16 cellular contexts compared by ENCODE assay signal in the genomic region with DNA sequence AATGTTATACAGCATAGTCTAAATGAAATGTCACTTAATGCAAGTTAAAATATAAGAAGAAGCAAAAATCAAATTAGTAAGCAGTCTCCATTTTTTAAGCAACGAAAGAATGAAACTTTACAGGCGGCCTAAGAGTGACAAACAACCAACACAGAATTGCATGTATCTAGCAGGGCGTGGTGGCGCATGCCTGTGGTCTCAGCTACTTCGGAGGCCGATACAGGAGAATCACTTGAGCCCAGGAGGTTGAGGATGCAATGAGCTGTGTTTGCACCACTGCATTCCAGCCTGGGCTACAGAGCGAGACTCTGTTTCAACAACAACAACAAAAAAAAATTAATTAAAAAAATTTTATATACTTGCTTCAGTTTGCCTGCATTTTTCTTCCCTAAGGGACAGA. TPM values are rescaled to one million over a fixed set of nuclear protein-coding genes. Genes with fewer than 3 reads are reported as not detected.
DNase-seq lines count a peak whose midpoint lies in the region; ATAC-seq and TF ChIP-seq lines count a peak whose summit lies in the region.
"Had no signal": no experiment of that assay in that cellular context is flagged by ENCODE, and none has a peak within 500 bp of the region (broad histone marks: within the 10 kb centered on the region; RNA-seq: fewer than 3 reads in every experiment).

No MANE protein-coding gene starts in this region.

- H4K12ac ChIP-seq in trophoblast cell (ENCODE audit: low read depth, low read length) = no peak overlapping the region

- H3K79me2 ChIP-seq in fibroblast of lung (ENCODE audit: control insufficient read depth, insufficient read depth, low read length) (peaks cover 76% of the 10 kb centered on the region), trophoblast cell (ENCODE audit: control insufficient read depth, insufficient read depth, low read length, poor library complexity) (peaks cover 22% of the 10 kb centered on the region)

- H3K27me3 ChIP-seq in fibroblast of lung (ENCODE audit: control insufficient read depth, insufficient read depth, low read length) (no peaks in the 10 kb centered on the region), trophoblast cell (ENCODE audit: insufficient read depth, low read length) (no peaks in the 10 kb centered on the region), Caco-2 (replicated peaks; ENCODE audit: control insufficient read depth, insufficient read depth, low read length) (no peaks in the 10 kb centered on the region)
- H3K27me3 ChIP-seq: BLaER1 treated with 17β-estradiol and CSF1 and Interleukin-3, amounts not matched to agents 10 nM and 100 nM; SJCRH30 had no signal

- CTCF ChIA-PET in Caco-2 (lab: Charles Lee) = interaction anchor here (1.5 kb wide), 1 partner anchor 153 kb away, joined by 3 read pairs; no protein-coding TSS in a partner anchor

- H3K4me2 ChIP-seq in fibroblast of lung (ENCODE audit: extremely low read depth, insufficient read depth, low read length) (peak overlapping the region; percentile 4), trophoblast cell (ENCODE audit: low read length) (no peak overlapping the region)
- H3K4me2 ChIP-seq: BLaER1 treated with 17β-estradiol and CSF1 and Interleukin-3, amounts not matched to agents 10 nM and 100 nM; KMS-11 had no signal

- H3K9me3 ChIP-seq in fibroblast of lung (ENCODE audit: control insufficient read depth, insufficient read depth, low read depth, low read length) = no peaks in the 10 kb centered on the region
- no peaks in the 10 kb centered on the region for H3K9me3 ChIP-seq in trophoblast cell (ENCODE audit: insufficient read depth, low read depth, low read length)
- H3K9me3 ChIP-seq in Caco-2 = no peaks in the 10 kb centered on the region
- H3K9me3 ChIP-seq: BLaER1 treated with 17β-estradiol and CSF1 and Interleukin-3, amounts not matched to agents 10 nM and 100 nM; SJCRH30 had no signal

- H3K14ac ChIP-seq in trophoblast cell (ENCODE audit: low read length) = no peak overlapping the region

- peak overlapping the region; percentile 41 for H2BK120ac ChIP-seq in trophoblast cell (ENCODE audit: insufficient read depth, low read length, poor library complexity)

- H3K36me3 ChIP-seq in fibroblast of lung (ENCODE audit: control insufficient read depth, insufficient read depth, low read length) (no peaks in the 10 kb centered on the region), trophoblast cell (ENCODE audit: control insufficient read depth in 1 of 2, insufficient read depth in 2 of 2, low read length in 2 of 2) (peaks cover 2 to 4% of the 10 kb centered on the region in 2 experiments), Caco-2 (ENCODE audit: control insufficient read depth, insufficient read depth, low read length) (no peaks in the 10 kb centered on the region)
- H3K36me3 ChIP-seq: BLaER1 treated with 17β-estradiol and CSF1 and Interleukin-3, amounts not matched to agents 10 nM and 100 nM; SJCRH30 had no signal

- H3K4me1 ChIP-seq in fibroblast of lung (ENCODE audit: control insufficient read depth, extremely low read depth, insufficient read depth, low read length) = peaks cover 16% of the 10 kb centered on the region
- peaks cover 4 to 17% of the 10 kb centered on the region in 2 experiments for H3K4me1 ChIP-seq in trophoblast cell (ENCODE audit: control insufficient read depth in 1 of 2, insufficient read depth in 2 of 2, low read length in 2 of 2)
- peaks cover 13% of the 10 kb centered on the region for H3K4me1 ChIP-seq in Caco-2
- H3K4me1 ChIP-seq: BLaER1 treated with 17β-estradiol and CSF1 and Interleukin-3, amounts not matched to agents 10 nM and 100 nM had no signal

- TF ChIP-seq CTCF in fibroblast of lung (conservative IDR thresholded peaks at IDR 0.05 in 1 of 2, IDR thresholded peaks at IDR 0.05 in 1 of 2; ENCODE audit: low read depth in 1 of 2, low read length in 2 of 2) (no peak), Caco-2 (IDR thresholded peaks at IDR 0.05; ENCODE audit: insufficient read depth in 1 of 2, low read depth in 1 of 2, low read length in 1 of 2, severe bottlenecking in 1 of 2, unreplicated experiment in 1 of 2) (no peak)

- POLR2A ChIA-PET in Caco-2 (lab: Charles Lee) = no interaction called here

- H2BK5ac ChIP-seq in trophoblast cell (ENCODE audit: low read depth, low read length, poor library complexity) = no peak overlapping the region

- no peak overlapping the region for H3K4me3 Mint-ChIP-seq in activated T-helper 17 cell treated with anti-CD3 and anti-CD28 coated beads, Interleukin-2, amount 50 U/mL, for 72 hours
- H3K4me3 Mint-ChIP-seq in Caco-2 (ENCODE audit: unreplicated experiment) = no peak overlapping the region

- ATAC-seq in activated T-helper 17 cell treated with anti-CD3 and anti-CD28 coated beads, Interleukin-2, amount 50 U/mL, for 72 hours (replicated peaks) = no peak

- H3K27me3 Mint-ChIP-seq in activated T-helper 17 cell treated with anti-CD3 and anti-CD28 coated beads, Interleukin-2, amount 50 U/mL, for 72 hours = no peaks in the 10 kb centered on the region
- no peaks in the 10 kb centered on the region for H3K27me3 Mint-ChIP-seq in Caco-2 (ENCODE audit: insufficient read depth, unreplicated experiment)

- H3K4me1 Mint-ChIP-seq in activated T-helper 17 cell treated with anti-CD3 and anti-CD28 coated beads, Interleukin-2, amount 50 U/mL, for 72 hours = peaks cover 26% of the 10 kb centered on the region
- H3K4me1 Mint-ChIP-seq in Caco-2 (ENCODE audit: low read depth, unreplicated experiment) = peaks cover 17% of the 10 kb centered on the region

- H3K4me3 ChIP-seq in fibroblast of lung (replicated peaks in 1 of 4; ENCODE audit: control extremely low read depth in 1 of 4, insufficient read depth in 1 of 4, low read depth in 3 of 4, low read length in 4 of 4) (no peak overlapping the region), trophoblast cell (ENCODE audit: low read depth, low read length) (no peak overlapping the region), Caco-2 (ENCODE audit: low read depth, low read length) (no peak overlapping the region)
- H3K4me3 ChIP-seq: BLaER1 treated with 17β-estradiol and CSF1 and Interleukin-3, amounts not matched to agents 10 nM and 100 nM; SJCRH30 had no signal

- DNase-seq in H4 (ENCODE audit: low spot score) = peak; percentile 64
- DNase-seq in fibroblast of lung (ENCODE audit: low read depth in 2 of 2) = peak in 1 of 2 donors; percentile 34
- peak; percentile 75 to 80 for DNase-seq in trophoblast cell
- no peak for DNase-seq in EL
- DNase-seq in globus pallidus (ENCODE audit: low spot score) = no peak
- DNase-seq in Caco-2 = no peak
- DNase-seq: COR-L47, NCI-H1092, NCI-H345, NCI-H526 treated with DMSO at 0.1 percent for 48 hours, RPMI8226, SJCRH30 had no signal

- no peak overlapping the region for H2BK12ac ChIP-seq in trophoblast cell (ENCODE audit: low read length)

- no peaks in the 10 kb centered on the region for H3K9me3 Mint-ChIP-seq in activated T-helper 17 cell treated with anti-CD3 and anti-CD28 coated beads, Interleukin-2, amount 50 U/mL, for 72 hours
- no peaks in the 10 kb centered on the region for H3K9me3 Mint-ChIP-seq in Caco-2 (ENCODE audit: unreplicated experiment)

- H2AK5ac ChIP-seq in trophoblast cell (ENCODE audit: low read length) = no peak overlapping the region

- no peak overlapping the region for H4K91ac ChIP-seq in trophoblast cell (ENCODE audit: low read depth, low read length)

- H3K27ac Mint-ChIP-seq in activated T-helper 17 cell treated with anti-CD3 and anti-CD28 coated beads, Interleukin-2, amount 50 U/mL, for 72 hours = peak overlapping the region; percentile 40
- H3K27ac Mint-ChIP-seq in Caco-2 (ENCODE audit: unreplicated experiment) = no peak overlapping the region

- H3K23ac ChIP-seq in trophoblast cell (ENCODE audit: low read length) = no peak overlapping the region

- H3K18ac ChIP-seq in trophoblast cell (ENCODE audit: low read length) = no peak overlapping the region

- H3K4ac ChIP-seq in trophoblast cell (ENCODE audit: low read depth, low read length) = peak overlapping the region; percentile 49

- WGBS in trophoblast cell (ENCODE audit: extremely low coverage, insufficient coverage, insufficient read length) = no CpG with 5 or more reads among the region's 7 CpGs

- intact Hi-C loops in Caco-2 (cut with micrococcal nuclease; ENCODE audit: unreplicated experiment) = no loop called here

- H3K9ac ChIP-seq in fibroblast of lung (ENCODE audit: insufficient read depth, low read length) = no peak overlapping the region
- no peak overlapping the region for H3K9ac ChIP-seq in trophoblast cell (ENCODE audit: low read length)
- H3K9ac ChIP-seq: BLaER1 treated with 17β-estradiol and CSF1 and Interleukin-3, amounts not matched to agents 10 nM and 100 nM; KMS-11 had no signal

- BruUV-seq in Caco-2 (replicated peaks; lab: Mats Ljungman, UMichigan) = no TSS peak

- no peaks in the 10 kb centered on the region for H4K20me1 ChIP-seq in fibroblast of lung (ENCODE audit: control insufficient read depth, extremely low read depth, insufficient read depth, low read length)
- H4K20me1 ChIP-seq: BLaER1 treated with 17β-estradiol and CSF1 and Interleukin-3, amounts not matched to agents 10 nM and 100 nM had no signal

- H3K79me1 ChIP-seq in trophoblast cell (ENCODE audit: low read length) = peaks cover 3% of the 10 kb centered on the region

- H3K36me3 Mint-ChIP-seq in activated T-helper 17 cell treated with anti-CD3 and anti-CD28 coated beads, Interleukin-2, amount 50 U/mL, for 72 hours (ENCODE audit: low read depth) = peaks cover 12% of the 10 kb centered on the region
- no peaks in the 10 kb centered on the region for H3K36me3 Mint-ChIP-seq in Caco-2 (ENCODE audit: insufficient read depth, unreplicated experiment)

- H4K8ac ChIP-seq in trophoblast cell (ENCODE audit: low read depth, low read length) = no peak overlapping the region

- H2AFZ ChIP-seq in fibroblast of lung (ENCODE audit: low read length) (no peak overlapping the region), trophoblast cell (ENCODE audit: insufficient read depth, low read length, poor library complexity) (no peak overlapping the region)

- H3K27ac ChIP-seq in fibroblast of lung (ENCODE audit: insufficient read depth, low read length) = no peak overlapping the region
- H3K27ac ChIP-seq in trophoblast cell (ENCODE audit: low read depth, low read length) = no peak overlapping the region
- H3K27ac ChIP-seq: BLaER1 treated with 17β-estradiol and CSF1 and Interleukin-3, amounts not matched to agents 10 nM and 100 nM; HL-60; KMS-11; SJCRH30 had no signal

RNA-seq across cellular contexts. Expression of a gene that starts 16.6 kb away (rescaled TPM):
- 39.0 and 42.2 TPM in 2 replicates for total RNA-seq in H4 (2014; rRNA removed; shearing (Covaris generic))
- total RNA-seq in activated T-helper 17 cell treated with anti-CD3 and anti-CD28 coated beads, Interleukin-2, amount 50 U/mL, for 72 hours = 10 to 100 TPM; 45.0 to 62.1 TPM
- total RNA-seq in fibroblast of lung (76.8 and 77.3 TPM in 2 replicates), Caco-2 (2022) (91.9 and 92.2 TPM in 2 replicates)
- 146 and 152 TPM in 2 replicates for polyA plus RNA-seq in fibroblast of lung
- 61.8 and 72.9 TPM in 2 replicates for polyA plus RNA-seq in fibroblast of lung (2012)
- 42.3 and 48.2 TPM in 2 replicates for polyA minus RNA-seq in fibroblast of lung (ENCODE audit: low replicate concordance)
- polyA plus RNA-seq in trophoblast cell (2013) = 232 and 237 TPM in 2 replicates

Comparison
In these comparisons a context has a peak if more than half of its experiments do, and no peak if none do; other contexts are left out.
1. DNase-seq: peak in H4 (single experiment) and trophoblast cell (2 of 2); none in EL (single experiment), globus pallidus (single experiment) and Caco-2 (0 of 2).